ENCODE assay signal across 24 cellular contexts in genomic region chr12:21690704-21691368, GRCh38.
"Had no signal": no experiment of that assay in that cellular context is flagged by ENCODE, and none has a peak within 500 bp of the region (broad histone marks: within the 10 kb centered on the region; RNA-seq: fewer than 3 reads in every experiment).

No MANE protein-coding gene starts in this region.

- H3K4me3 Mint-ChIP-seq: endodermal cell, nephron, WTC11 had no signal

- H3K27ac Mint-ChIP-seq: activated T-helper 2 cell treated with anti-CD3 and anti-CD28 coated beads, Interferon-gamma antibody, Interleukin-2, Interleukin-4, amounts not matched to agents 10 μg/mL and 5 μg/mL and 100 μg/mL, durations not matched to agents 14 hours and 24 hours and 36 hours; endodermal cell; nephron; WTC11 had no signal

- DNase-seq: activated CD4-positive, alpha-beta T cell treated with anti-CD3 and anti-CD28 coated beads for 48 hours; activated CD8-positive, alpha-beta memory T cell treated with anti-CD3 and anti-CD28 coated beads, Interleukin-2, amount 50 U/mL, for 48 hours; activated naive CD4-positive, alpha-beta T cell; adrenal gland; brain microvascular endothelial cell; caudate nucleus; endodermal cell; esophagus squamous epithelium; gastrocnemius medialis; heart left ventricle; left cardiac atrium; midbrain; pancreas; psoas muscle; spleen; stimulated activated CD4-positive, alpha-beta T cell treated with anti-CD3 and anti-CD28 coated beads, Interleukin-4, amount 100 ng/mL, for 1 hour; T1000; testis; trophoblast cell; uterus had no signal

- ATAC-seq: gastrocnemius medialis, heart left ventricle, left cardiac atrium, pancreas, psoas muscle, WTC11 had no signal

- H3K9me3 ChIP-seq: adrenal gland, gastrocnemius medialis, neutrophil, pancreas, testis had no signal
